2 cellular contexts compared by ENCODE assay signal in the genomic region with DNA sequence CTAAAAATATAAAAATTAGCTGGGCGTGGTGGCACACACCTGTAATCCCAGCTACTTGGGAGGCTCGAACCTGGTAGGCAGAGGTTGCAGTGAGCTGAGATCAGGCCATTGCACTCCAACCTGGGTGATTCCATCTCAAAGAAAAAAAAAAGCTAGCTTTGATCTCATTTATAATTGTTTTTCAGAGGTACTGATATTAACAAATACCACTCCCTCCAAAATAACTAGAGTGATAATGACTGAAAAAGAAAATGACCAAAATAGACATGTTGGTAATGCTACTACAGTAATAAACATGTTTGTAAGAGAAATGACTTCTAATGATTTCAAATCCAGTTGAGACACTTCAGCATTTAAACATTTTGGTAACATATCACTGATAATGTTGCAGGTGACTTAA.
A peak's percentile ranks its signal among the peaks of the same experiment; 100 is the strongest.
TF ChIP-seq lines count a peak whose summit lies in the region.

No MANE protein-coding gene starts in this region.

TF ChIP-seq in A549, 52 proteins besides CTCF, POLR2A, EP300 and RAD21:
- TF ChIP-seq JUNB (IDR thresholded peaks at IDR 0.05) (no peak), RARB (CRISPR knock-in tag; IDR thresholded peaks at IDR 0.05) (no peak), ELK1 (IDR thresholded peaks at IDR 0.05; ENCODE audit: low read depth, low read length) (no peak), SMC3 (IDR thresholded peaks at IDR 0.05) (no peak), GATA3 (IDR thresholded peaks at IDR 0.05; ENCODE audit: borderline replicate concordance) (no peak)

TF ChIP-seq in GM12878, 131 proteins besides CTCF, POLR2A, EP300 and RAD21:
- peak; percentile 65; the same call in 1 of the 2 replicates for TF ChIP-seq MEF2A (IDR thresholded peaks at IDR 0.05; ENCODE audit: insufficient read depth, low read depth, low read length)
- TF ChIP-seq, protein P1, sequence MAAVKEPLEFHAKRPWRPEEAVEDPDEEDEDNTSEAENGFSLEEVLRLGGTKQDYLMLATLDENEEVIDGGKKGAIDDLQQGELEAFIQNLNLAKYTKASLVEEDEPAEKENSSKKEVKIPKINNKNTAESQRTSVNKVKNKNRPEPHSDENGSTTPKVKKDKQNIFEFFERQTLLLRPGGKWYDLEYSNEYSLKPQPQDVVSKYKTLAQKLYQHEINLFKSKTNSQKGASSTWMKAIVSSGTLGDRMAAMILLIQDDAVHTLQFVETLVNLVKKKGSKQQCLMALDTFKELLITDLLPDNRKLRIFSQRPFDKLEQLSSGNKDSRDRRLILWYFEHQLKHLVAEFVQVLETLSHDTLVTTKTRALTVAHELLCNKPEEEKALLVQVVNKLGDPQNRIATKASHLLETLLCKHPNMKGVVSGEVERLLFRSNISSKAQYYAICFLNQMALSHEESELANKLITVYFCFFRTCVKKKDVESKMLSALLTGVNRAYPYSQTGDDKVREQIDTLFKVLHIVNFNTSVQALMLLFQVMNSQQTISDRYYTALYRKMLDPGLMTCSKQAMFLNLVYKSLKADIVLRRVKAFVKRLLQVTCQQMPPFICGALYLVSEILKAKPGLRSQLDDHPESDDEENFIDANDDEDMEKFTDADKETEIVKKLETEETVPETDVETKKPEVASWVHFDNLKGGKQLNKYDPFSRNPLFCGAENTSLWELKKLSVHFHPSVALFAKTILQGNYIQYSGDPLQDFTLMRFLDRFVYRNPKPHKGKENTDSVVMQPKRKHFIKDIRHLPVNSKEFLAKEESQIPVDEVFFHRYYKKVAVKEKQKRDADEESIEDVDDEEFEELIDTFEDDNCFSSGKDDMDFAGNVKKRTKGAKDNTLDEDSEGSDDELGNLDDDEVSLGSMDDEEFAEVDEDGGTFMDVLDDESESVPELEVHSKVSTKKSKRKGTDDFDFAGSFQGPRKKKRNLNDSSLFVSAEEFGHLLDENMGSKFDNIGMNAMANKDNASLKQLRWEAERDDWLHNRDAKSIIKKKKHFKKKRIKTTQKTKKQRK (IDR thresholded peaks at IDR 0.05; ENCODE audit: low read depth, low read length): no peak
- TF ChIP-seq NFIC (IDR thresholded peaks at IDR 0.05; ENCODE audit: low read depth, low read length): peak; percentile 28; the same call in 1 of the 2 replicates
- no peak for TF ChIP-seq CBX5 (IDR thresholded peaks at IDR 0.05; ENCODE audit: low read depth)
- TF ChIP-seq ZBED1 (IDR thresholded peaks at IDR 0.05; ENCODE audit: borderline replicate concordance): no peak
- 0 out of 2 replicates have a peak, but pooled peaks have one; percentile 62 for TF ChIP-seq TCF7 (IDR thresholded peaks at IDR 0.05; ENCODE audit: borderline replicate concordance)
- TF ChIP-seq JUNB (IDR thresholded peaks at IDR 0.05): peak; percentile 61
